Comparison of ENCODE assay signal across 1 cellular context in the genomic region with DNA sequence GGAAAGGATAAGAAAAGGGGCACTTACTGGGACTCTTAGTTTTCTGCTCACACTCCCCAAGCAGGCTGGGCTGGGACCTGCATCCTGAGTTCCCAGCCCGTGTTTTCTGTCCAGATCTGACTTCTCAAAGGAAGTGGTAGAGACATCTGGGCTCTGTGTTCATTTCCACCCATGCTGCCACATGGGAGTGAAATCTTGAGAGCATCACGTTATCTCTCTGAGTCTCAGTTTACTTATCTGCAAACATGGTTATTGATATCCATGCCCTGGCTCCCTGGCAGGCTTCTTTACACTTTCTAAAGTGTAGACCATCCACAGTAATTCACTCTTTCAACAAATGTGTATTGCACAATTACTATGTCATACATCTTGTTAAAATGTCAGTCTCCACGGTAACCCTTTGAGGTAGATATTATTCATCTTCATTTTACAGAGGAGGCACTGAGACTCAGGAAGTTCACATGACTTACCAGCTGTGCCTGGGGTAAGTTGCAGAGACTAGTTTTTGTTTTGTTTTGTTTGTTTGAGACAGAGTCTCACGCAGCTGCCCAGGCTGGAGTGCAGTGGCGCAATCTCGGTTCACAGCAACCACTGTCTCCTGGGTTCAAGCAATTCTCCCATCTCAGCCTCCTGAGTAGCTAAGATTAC.
A peak's percentile ranks its signal among the peaks of the same experiment; 100 is the strongest.
TF ChIP-seq lines count a peak whose summit lies in the region.

No MANE protein-coding gene starts in this region.

TF ChIP-seq in HEK293, 187 proteins besides CTCF, POLR2A, EP300 and RAD21 (continued from another document):
- TF ChIP-seq ZNF571 (tag by site-specific recombination; IDR thresholded peaks at IDR 0.05): no peak
- no peak for TF ChIP-seq ZNF585B (tag by site-specific recombination; IDR thresholded peaks at IDR 0.05)
- no peak for TF ChIP-seq ZNF433 (tag by site-specific recombination; IDR thresholded peaks at IDR 0.05; ENCODE audit: low read depth)
- no peak for TF ChIP-seq ZNF19 (tag by site-specific recombination; IDR thresholded peaks at IDR 0.05; ENCODE audit: low read depth)
- TF ChIP-seq ZNF510 (tag by site-specific recombination; IDR thresholded peaks at IDR 0.05; ENCODE audit: insufficient replicate concordance): no peak
- TF ChIP-seq WT1 (tag by site-specific recombination; IDR thresholded peaks at IDR 0.05): peak; percentile 40; the same call in 1 of the 2 replicates
- TF ChIP-seq ZNF169 (tag by site-specific recombination; IDR thresholded peaks at IDR 0.05): no peak
- TF ChIP-seq ZNF768 (tag by site-specific recombination; IDR thresholded peaks at IDR 0.05): no peak
- no peak for TF ChIP-seq ZBTB10 (tag by site-specific recombination; IDR thresholded peaks at IDR 0.05)
- TF ChIP-seq ZNF184 (tag by site-specific recombination; IDR thresholded peaks at IDR 0.05): 0 out of 2 replicates have a peak, but pooled peaks have one; percentile 41
- no peak for TF ChIP-seq ZNF473 (tag by site-specific recombination; IDR thresholded peaks at IDR 0.05)
- TF ChIP-seq ZNF776 (tag by site-specific recombination; IDR thresholded peaks at IDR 0.05; ENCODE audit: borderline replicate concordance): no peak
- TF ChIP-seq TRIM28 (IDR thresholded peaks at IDR 0.05; ENCODE audit: borderline replicate concordance, low read length): peak; percentile 71; the same call in 1 of the 2 replicates
